In genomic region chr11:45881708-45882368, GRCh38 we compare ENCODE assay signal across 15 cellular contexts. TPM values are rescaled to one million over a fixed set of nuclear protein-coding genes. Genes with fewer than 3 reads are reported as not detected.
DNase-seq lines count a peak whose midpoint lies in the region; ATAC-seq and TF ChIP-seq lines count a peak whose summit lies in the region.
"Had no signal": no experiment of that assay in that cellular context is flagged by ENCODE, and none has a peak within 500 bp of the region (broad histone marks: within the 10 kb centered on the region; RNA-seq: fewer than 3 reads in every experiment).

No MANE protein-coding gene starts in this region.

- H3K27me3 Mint-ChIP-seq in activated T-cell treated with anti-CD3 and anti-CD28 coated beads, Interleukin-2, amount 50 U/mL, for 4 hours (ENCODE audit: low read depth), result no peaks in the 10 kb centered on the region

- no peak overlapping the region for H3K4me3 Mint-ChIP-seq in activated T-cell treated with anti-CD3 and anti-CD28 coated beads, Interleukin-2, amount 50 U/mL, for 4 hours
- H3K4me3 Mint-ChIP-seq: activated CD4-positive, alpha-beta T cell treated with anti-CD3 and anti-CD28 coated beads for 36 hours had no signal

- TF ChIP-seq CTCF in choroid plexus epithelial cell (conservative IDR thresholded peaks at IDR 0.05; ENCODE audit: low read depth, low read length) (no peak), mucosa of descending colon (IDR thresholded peaks at IDR 0.05) (no peak)

- H3K36me3 ChIP-seq in mucosa of descending colon (ENCODE audit: low read depth), result no peaks in the 10 kb centered on the region

- H3K9me3 Mint-ChIP-seq in activated T-cell treated with anti-CD3 and anti-CD28 coated beads, Interleukin-2, amount 50 U/mL, for 4 hours, result no peaks in the 10 kb centered on the region

- ATAC-seq in activated T-cell treated with anti-CD3 and anti-CD28 coated beads, Interleukin-2, amount 50 U/mL, for 4 hours, result no peak
- no peak for ATAC-seq in mucosa of descending colon
- ATAC-seq in GM21737 (IDR thresholded peaks at IDR 0.05; ENCODE audit: unreplicated experiment), result no peak
- no peak for ATAC-seq in HG03565 (IDR thresholded peaks at IDR 0.05; ENCODE audit: unreplicated experiment)
- ATAC-seq: activated CD4-positive, alpha-beta T cell treated with anti-CD3 and anti-CD28 coated beads for 36 hours; left cardiac atrium had no signal

- H3K36me3 Mint-ChIP-seq in activated T-cell treated with anti-CD3 and anti-CD28 coated beads, Interleukin-2, amount 50 U/mL, for 4 hours (ENCODE audit: insufficient read depth), result peaks cover 32% of the 10 kb centered on the region

- peaks cover 6% of the 10 kb centered on the region for H3K4me1 Mint-ChIP-seq in activated T-cell treated with anti-CD3 and anti-CD28 coated beads, Interleukin-2, amount 50 U/mL, for 4 hours (ENCODE audit: low read depth)

- H3K9me3 ChIP-seq in mucosa of descending colon, result no peaks in the 10 kb centered on the region

- peaks cover 5% of the 10 kb centered on the region for H3K4me1 ChIP-seq in mucosa of descending colon (ENCODE audit: low read depth)

- intact Hi-C loops in mucosa of descending colon (cut with DNase I, micrococcal nuclease), result no loop called here

- peak; percentile 15 for DNase-seq in activated T-cell treated with anti-CD3 and anti-CD28 coated beads, Interleukin-2, amount 50 U/mL, for 1 hour
- no peak for DNase-seq in activated T-cell treated with anti-CD3 and anti-CD28 coated beads, Interleukin-2, amount 50 U/mL, for 4 hours
- DNase-seq in NCI-H69 (lab: John Stamatoyannopoulos, UW) (peak; percentile 87), choroid plexus epithelial cell (ENCODE audit: low read depth) (peak; percentile 64), mucosa of descending colon (no peak), NCI-H187 (lab: John Stamatoyannopoulos, UW) (no peak)
- DNase-seq: activated CD4-positive, alpha-beta T cell treated with anti-CD3 and anti-CD28 coated beads for 36 hours; DND-41; left cardiac atrium; small intestine; stimulated activated CD4-positive, alpha-beta T cell treated with anti-CD3 and anti-CD28 coated beads, Interleukin-4, amount 100 ng/mL, for 4 hours had no signal

- no peak overlapping the region for H3K4me3 ChIP-seq in choroid plexus epithelial cell (ENCODE audit: low read depth, low read length)
- no peak overlapping the region for H3K4me3 ChIP-seq in mucosa of descending colon

RNA-seq across cellular contexts. Expression of gene MAPK8IP1, which starts 3.6 kb away (rescaled TPM):
- 1 to 10 TPM in 1 of 3 donors, under 1 TPM in 2; 0.71 to 1.4 (median 0.87) TPM for total RNA-seq in activated T-cell treated with anti-CD3 and anti-CD28 coated beads, Interleukin-2, amount 50 U/mL, for 4 hours
- 10 to 100 TPM in 1 of 3 donors, 1 to 10 TPM in 2; 1.6 to 12.3 (median 2.5) TPM for total RNA-seq in mucosa of descending colon

RNA-seq across cellular contexts. Expression of gene FREY1, which starts 25.2 kb away (rescaled TPM):
- total RNA-seq in activated T-cell treated with anti-CD3 and anti-CD28 coated beads, Interleukin-2, amount 50 U/mL, for 4 hours, result 1 to 10 TPM; 2.3 to 3.3 (median 2.4) TPM
- total RNA-seq in mucosa of descending colon, result 1 to 10 TPM in 2 of 3 donors, under 1 TPM in 1; 0.81 to 2.2 (median 1.5) TPM

RNA-seq across cellular contexts. Expression of gene CRY2, which starts 34.6 kb away (rescaled TPM):
- total RNA-seq in activated T-cell treated with anti-CD3 and anti-CD28 coated beads, Interleukin-2, amount 50 U/mL, for 4 hours, result 10 to 100 TPM; 19.7 to 21.9 (median 19.9) TPM
- 10 to 100 TPM; 26.0 to 52.0 (median 28.8) TPM for total RNA-seq in mucosa of descending colon

RNA-seq across cellular contexts. Expression of gene PEX16, which starts 35.8 kb away (rescaled TPM):
- 10 to 100 TPM; 44.6 to 52.6 (median 50.7) TPM for total RNA-seq in activated T-cell treated with anti-CD3 and anti-CD28 coated beads, Interleukin-2, amount 50 U/mL, for 4 hours
- total RNA-seq in mucosa of descending colon, result 10 to 100 TPM; 34.9 to 49.1 (median 39.7) TPM

RNA-seq across cellular contexts. Expression of gene LARGE2, which starts 40.6 kb away (rescaled TPM):
- 1 to 10 TPM; 1.8 to 6.0 (median 3.6) TPM for total RNA-seq in activated T-cell treated with anti-CD3 and anti-CD28 coated beads, Interleukin-2, amount 50 U/mL, for 4 hours
- 1 to 10 TPM; 1.9 to 2.9 (median 2.3) TPM for total RNA-seq in mucosa of descending colon
- total RNA-seq: pulmonary artery endothelial cell, subcutaneous adipose tissue had no signal

Comparison
In these comparisons a context has a peak if more than half of its experiments do, and no peak if none do; other contexts are left out.
1. DNase-seq: peak in activated T-cell treated with anti-CD3 and anti-CD28 coated beads, Interleukin-2, amount 50 U/mL, for 1 hour (single experiment), NCI-H69 (single experiment) and choroid plexus epithelial cell (single experiment); none in activated T-cell treated with anti-CD3 and anti-CD28 coated beads, Interleukin-2, amount 50 U/mL, for 4 hours (single experiment), mucosa of descending colon (0 of 3) and NCI-H187 (0 of 2).